ENCODE assay signal across 36 cellular contexts in the genomic region with DNA sequence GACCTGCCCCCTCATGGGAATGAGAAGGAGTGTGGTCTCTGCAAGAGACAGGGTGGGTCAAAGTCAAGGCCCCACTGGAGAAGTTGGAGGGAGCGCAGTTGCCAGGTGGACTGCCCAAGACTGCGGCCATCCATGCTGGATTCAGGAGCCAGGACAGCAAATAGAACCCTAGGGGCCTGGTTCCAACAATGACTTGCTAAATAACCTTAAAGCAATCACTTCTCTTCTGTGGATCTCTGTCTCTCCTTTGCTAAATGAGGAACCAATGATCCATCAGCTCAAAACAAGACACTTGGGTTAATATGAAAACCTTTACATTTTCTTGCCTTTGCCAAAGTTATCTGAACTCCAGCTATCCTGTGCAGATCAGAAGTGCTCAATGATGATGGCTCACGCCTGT. TPM values are rescaled to one million over a fixed set of nuclear protein-coding genes. Genes with fewer than 3 reads are reported as not detected.
"Had no signal": no experiment of that assay in that cellular context is flagged by ENCODE, and none has a peak within 500 bp of the region (broad histone marks: within the 10 kb centered on the region; RNA-seq: fewer than 3 reads in every experiment).

No MANE protein-coding gene starts in this region.

- H3K27me3 Mint-ChIP-seq: activated naive CD4-positive, alpha-beta T cell treated with anti-CD3 and anti-CD28 coated beads, Interleukin-2, amount 50 U/mL, for 24 hours had no signal

- H3K9ac ChIP-seq: SK-N-SH had no signal

- H3K4me1 ChIP-seq: body of pancreas, breast epithelium, SJSA1 had no signal

- H3K27ac Mint-ChIP-seq: activated CD4-positive, alpha-beta T cell treated with anti-CD3 and anti-CD28 coated beads, Interleukin-2, amount 10 ng/mL, durations not matched to agents 24 days and 14 days; activated CD8-positive, alpha-beta T cell treated with anti-CD3 and anti-CD28 coated beads for 36 hours; activated naive CD4-positive, alpha-beta T cell treated with anti-CD3 and anti-CD28 coated beads, Interleukin-2, amount 50 U/mL, for 24 hours; activated naive CD8-positive, alpha-beta T cell treated with anti-CD3 and anti-CD28 coated beads, Interleukin-2, amount 10 ng/mL, durations not matched to agents 7 days and 5 days; activated T-cell treated with anti-CD3 and anti-CD28 coated beads, Interleukin-2, amount 50 U/mL, for 72 hours; activated T-helper 17 cell treated with anti-CD3 and anti-CD28 coated beads, Interleukin-2, amount 50 U/mL, for 72 hours; T-helper 1 cell treated with Interleukin-12 subunit alpha and Interleukin-12 subunit beta and Interleukin-4 antibody, amounts not matched to agents 30 μg/mL and 1 μg/mL, for 36 hours; T-helper 2 cell treated with Interferon-gamma antibody and Interleukin-4, amounts not matched to agents 5 μg/mL and 100 μg/mL, for 36 hours had no signal

- H3K4me1 Mint-ChIP-seq: activated naive CD4-positive, alpha-beta T cell treated with anti-CD3 and anti-CD28 coated beads, Interleukin-2, amount 50 U/mL, for 24 hours; activated naive CD8-positive, alpha-beta T cell treated with anti-CD3 and anti-CD28 coated beads, Interleukin-2, amount 10 ng/mL, durations not matched to agents 7 days and 5 days; activated T-helper 17 cell treated with anti-CD3 and anti-CD28 coated beads, Interleukin-2, amount 50 U/mL, for 72 hours had no signal

- H3K4me2 ChIP-seq: SK-N-SH had no signal

- H3K9me3 ChIP-seq: ascending aorta, body of pancreas, breast epithelium, MG63, SJSA1, SK-N-SH had no signal

- ATAC-seq: activated CD8-positive, alpha-beta T cell treated with anti-CD3 and anti-CD28 coated beads for 36 hours; activated T-cell treated with anti-CD3 and anti-CD28 coated beads, Interleukin-2, amount 50 U/mL, for 72 hours; activated T-helper 17 cell treated with anti-CD3 and anti-CD28 coated beads, Interleukin-2, amount 50 U/mL, for 72 hours; body of pancreas had no signal

- DNase-seq: activated CD4-positive, alpha-beta T cell treated with anti-CD3 and anti-CD28 coated beads, Interleukin-2, amount 10 ng/mL, durations not matched to agents 24 days and 14 days; activated CD4-positive, alpha-beta T cell treated with anti-CD3 and anti-CD28 coated beads, Interleukin-2, amount 50 U/mL, for 4 hours; activated CD8-positive, alpha-beta T cell treated with anti-CD3 and anti-CD28 coated beads for 36 hours; activated effector memory CD4-positive, alpha-beta T cell treated with anti-CD3 and anti-CD28 coated beads, Interleukin-2, amount 50 U/mL, for 16 hours; activated naive CD4-positive, alpha-beta T cell; activated naive CD8-positive, alpha-beta T cell treated with anti-CD3 and anti-CD28 coated beads, Interleukin-2, amount 10 ng/mL, durations not matched to agents 7 days and 5 days; activated T-cell treated with anti-CD3 and anti-CD28 coated beads, Interleukin-2, amount 50 U/mL, for 1 hour; activated T-cell treated with anti-CD3 and anti-CD28 coated beads, Interleukin-2, amount 50 U/mL, for 72 hours; amygdala; body of pancreas; cerebellar nuclear complex; Kasumi-1; MG63; NCI-H1092 treated with DMSO at 0.1 percent for 48 hours; NCI-H1417; NCI-H146; NCI-H187; NCI-H2029 treated with DMSO at 0.1 percent for 48 hours; NCI-H2107; NCI-H2171; NCI-H510A; NCI-H526; NCI-H748 treated with DMSO at 0.1 percent for 48 hours; NK-92 treated with Interleukin-12 subunit alpha and Interleukin-12 subunit beta, amount 100 ng/mL, for 24 hours; OCI-M1; SHP77 treated with DMSO at 0.1 percent for 48 hours; SK-N-SH had no signal

- H3K27ac ChIP-seq: ascending aorta, body of pancreas, breast epithelium, SJSA1 had no signal

- H3K27me3 ChIP-seq: ascending aorta, body of pancreas, breast epithelium, MG63, SJSA1 had no signal

- H3K4me3 Mint-ChIP-seq: activated CD4-positive, alpha-beta T cell treated with anti-CD3 and anti-CD28 coated beads, Interleukin-2, amount 10 ng/mL, durations not matched to agents 24 days and 14 days; activated CD8-positive, alpha-beta T cell treated with anti-CD3 and anti-CD28 coated beads for 36 hours; activated naive CD4-positive, alpha-beta T cell treated with anti-CD3 and anti-CD28 coated beads, Interleukin-2, amount 50 U/mL, for 24 hours; activated naive CD8-positive, alpha-beta T cell treated with anti-CD3 and anti-CD28 coated beads, Interleukin-2, amount 10 ng/mL, durations not matched to agents 7 days and 5 days; activated T-cell treated with anti-CD3 and anti-CD28 coated beads, Interleukin-2, amount 50 U/mL, for 72 hours; activated T-helper 17 cell treated with anti-CD3 and anti-CD28 coated beads, Interleukin-2, amount 50 U/mL, for 72 hours; T-helper 1 cell treated with Interleukin-12 subunit alpha and Interleukin-12 subunit beta and Interleukin-4 antibody, amounts not matched to agents 30 μg/mL and 1 μg/mL, for 36 hours; T-helper 2 cell treated with Interferon-gamma antibody and Interleukin-4, amounts not matched to agents 5 μg/mL and 100 μg/mL, for 36 hours had no signal

- H3K36me3 Mint-ChIP-seq: activated naive CD4-positive, alpha-beta T cell treated with anti-CD3 and anti-CD28 coated beads, Interleukin-2, amount 50 U/mL, for 24 hours; activated naive CD8-positive, alpha-beta T cell treated with anti-CD3 and anti-CD28 coated beads, Interleukin-2, amount 10 ng/mL, durations not matched to agents 7 days and 5 days had no signal

- H3K9me3 Mint-ChIP-seq: activated CD4-positive, alpha-beta T cell treated with anti-CD3 and anti-CD28 coated beads, Interleukin-2, amount 10 ng/mL, durations not matched to agents 24 days and 14 days; activated CD8-positive, alpha-beta T cell treated with anti-CD3 and anti-CD28 coated beads for 36 hours; activated naive CD4-positive, alpha-beta T cell treated with anti-CD3 and anti-CD28 coated beads, Interleukin-2, amount 50 U/mL, for 24 hours; activated naive CD8-positive, alpha-beta T cell treated with anti-CD3 and anti-CD28 coated beads, Interleukin-2, amount 10 ng/mL, durations not matched to agents 7 days and 5 days; activated T-cell treated with anti-CD3 and anti-CD28 coated beads, Interleukin-2, amount 50 U/mL, for 72 hours; activated T-helper 17 cell treated with anti-CD3 and anti-CD28 coated beads, Interleukin-2, amount 50 U/mL, for 72 hours; T-helper 1 cell treated with Interleukin-12 subunit alpha and Interleukin-12 subunit beta and Interleukin-4 antibody, amounts not matched to agents 30 μg/mL and 1 μg/mL, for 36 hours; T-helper 2 cell treated with Interferon-gamma antibody and Interleukin-4, amounts not matched to agents 5 μg/mL and 100 μg/mL, for 36 hours had no signal

- H3K4me3 ChIP-seq: ascending aorta, body of pancreas, breast epithelium, MG63, SJSA1 had no signal

- H3K36me3 ChIP-seq: ascending aorta, breast epithelium, MG63, SJSA1 had no signal

- FAIRE-seq: TTC549 had no signal

RNA-seq across cellular contexts. Expression of a gene that starts 38.1 kb away (rescaled TPM):
- total RNA-seq: ascending aorta had no signal

RNA-seq across cellular contexts. Expression of a gene that starts 53.4 kb away (rescaled TPM):
- total RNA-seq: cardiac septum had no signal
